ENCODE assay signal across 9 cellular contexts in the genomic region with DNA sequence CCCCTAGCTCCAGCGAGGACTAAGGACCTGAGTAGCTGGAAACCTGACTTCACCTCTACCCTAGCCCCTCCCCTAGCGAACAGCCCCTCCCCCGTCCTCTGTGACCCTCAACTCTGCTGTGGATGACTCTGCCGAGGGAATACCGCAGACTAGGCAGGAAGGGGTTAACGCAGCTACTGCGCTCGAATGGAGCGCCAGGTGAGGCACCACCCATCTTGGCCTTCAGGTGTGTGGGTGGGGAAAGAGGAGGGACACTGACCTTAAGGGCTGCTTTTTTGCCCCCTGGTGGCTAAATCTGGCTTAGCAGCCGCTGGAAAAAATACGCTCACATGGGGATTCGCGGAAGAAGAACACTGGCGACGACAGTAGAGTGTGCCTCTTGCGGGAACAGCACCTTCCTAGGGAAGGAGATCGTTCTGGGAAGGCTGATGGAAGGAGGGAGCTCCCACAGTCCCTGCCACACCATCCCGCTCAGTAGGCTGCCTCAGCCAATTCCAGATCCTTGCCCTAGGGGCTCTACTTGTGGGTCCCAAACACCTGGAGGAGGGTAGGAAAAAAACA. TPM values are rescaled to one million over a fixed set of nuclear protein-coding genes. Genes with fewer than 3 reads are reported as not detected.
DNase-seq lines count a peak whose midpoint lies in the region; ATAC-seq lines count a peak whose summit lies in the region.
"Had no signal": no experiment of that assay in that cellular context is flagged by ENCODE, and none has a peak within 500 bp of the region (broad histone marks: within the 10 kb centered on the region; RNA-seq: fewer than 3 reads in every experiment).

No MANE protein-coding gene starts in this region.

- no peak for ATAC-seq in HG02884 (IDR thresholded peaks at IDR 0.05; ENCODE audit: unreplicated experiment)

- peak; percentile 99 for DNase-seq in DMS53 (lab: John Stamatoyannopoulos, UW)
- DNase-seq in LoVo (ENCODE audit: low spot score), result peak; percentile 92
- DNase-seq in SHP77 treated with DMSO at 0.1 percent for 48 hours (lab: John Stamatoyannopoulos, UW), result peak; percentile 45
- peak; percentile 65 to 79 (median 76) for DNase-seq in activated naive CD4-positive, alpha-beta T cell (lab: John Stamatoyannopoulos, UW)
- peak; percentile 73 for DNase-seq in globus pallidus (ENCODE audit: low spot score)
- DNase-seq in nucleus accumbens (lab: John Stamatoyannopoulos, UW), result peak in 47 of 56 donors; percentile 15 to 89 (median 64)

- H3K27ac ChIP-seq in temporal lobe (ENCODE audit: low read depth, low read length), result peak overlapping the region; percentile 95

RNA-seq across cellular contexts. Expression of gene BCL9L, which starts 4.5 kb away (rescaled TPM):
- 19.9 TPM for total RNA-seq in temporal lobe

RNA-seq across cellular contexts. Expression of gene UPK2, which starts 25.9 kb away (rescaled TPM):
- total RNA-seq in temporal lobe, result not detected
- total RNA-seq: frontal cortex had no signal

RNA-seq across cellular contexts. Expression of gene FOXR1, which starts 41.3 kb away (rescaled TPM):
- total RNA-seq in temporal lobe, result not detected
- total RNA-seq: frontal cortex had no signal

RNA-seq across cellular contexts. Expression of gene CXCR5, which starts 46.5 kb away (rescaled TPM):
- not detected for total RNA-seq in temporal lobe
- total RNA-seq: frontal cortex had no signal

Comparison
In these comparisons a context has a peak if more than half of its experiments do, and no peak if none do; other contexts are left out.
1. DNase-seq: peak in every context shown above with its lines; median percentile 99 in DMS53; 92 in LoVo; 76 in activated naive CD4-positive, alpha-beta T cell; 73 in globus pallidus; 64 in nucleus accumbens; 45 in SHP77 treated with DMSO at 0.1 percent for 48 hours.